ENCODE assay signal across 8 cellular contexts in the genomic region with DNA sequence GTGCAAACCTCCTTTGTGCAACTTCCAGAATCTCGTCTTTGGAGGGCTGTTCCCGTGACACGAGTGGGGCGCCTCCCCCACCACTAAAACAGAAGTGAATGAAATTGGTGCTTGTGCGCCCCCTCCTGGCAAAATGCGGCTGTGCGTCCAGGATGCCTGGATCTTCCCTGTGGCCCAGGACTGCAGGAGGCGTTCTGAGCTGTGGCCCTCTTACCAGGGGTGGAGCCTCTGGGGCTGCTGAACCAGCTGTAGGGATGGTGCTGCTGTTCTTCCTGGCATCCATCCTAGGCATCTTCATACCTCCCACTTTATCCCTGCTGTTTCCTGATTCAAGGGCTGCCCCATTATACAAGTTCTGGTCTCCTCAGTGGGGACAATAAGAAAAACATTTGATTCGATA. TPM values are rescaled to one million over a fixed set of nuclear protein-coding genes. Genes with fewer than 3 reads are reported as not detected.
A peak's percentile ranks its signal among the peaks of the same experiment; 100 is the strongest.
DNase-seq lines count a peak whose midpoint lies in the region; ATAC-seq and TF ChIP-seq lines count a peak whose summit lies in the region.

No MANE protein-coding gene starts in this region.

- no peak overlapping the region for H3K27ac Mint-ChIP-seq in T-helper 17 cell

- H3K79me2 ChIP-seq in DOHH2 (ENCODE audit: control insufficient read depth, low read length) (no peaks in the 10 kb centered on the region), MM.1S (ENCODE audit: low read length) (no peaks in the 10 kb centered on the region)

- TF ChIP-seq CTCF in DOHH2 (IDR thresholded peaks at IDR 0.05; ENCODE audit: low read depth, low read length, poor library complexity, severe bottlenecking), result peak; percentile 99
- TF ChIP-seq CTCF in MM.1S (IDR thresholded peaks at IDR 0.05; ENCODE audit: low read length), result peak; percentile 98
- peak; percentile 84 to 93 (median 86) for TF ChIP-seq CTCF in adrenal gland (IDR thresholded peaks at IDR 0.05)
- peak; percentile 84 to 96 (median 94) for TF ChIP-seq CTCF in heart right ventricle (IDR thresholded peaks at IDR 0.05)
- TF ChIP-seq CTCF in vagina (IDR thresholded peaks at IDR 0.05), result peak; percentile 89 to 96 (median 94)

- H3K4me1 ChIP-seq in DOHH2 (ENCODE audit: control insufficient read depth, low read length) (0 out of 2 replicates have a peak, but pooled peaks cover 2% of the 10 kb centered on the region), MM.1S (ENCODE audit: low read length) (no peaks in the 10 kb centered on the region), adrenal gland (replicated peaks in 1 of 2) (peaks cover 52 to 66% of the 10 kb centered on the region in 2 donors), heart right ventricle (peaks cover 62 to 93% (median 73%) of the 10 kb centered on the region in 9 donors), vagina (peaks cover 85% of the 10 kb centered on the region)

- ATAC-seq in T-helper 17 cell (peak; percentile 90), heart right ventricle (peak; percentile 29 to 59 (median 50)), HG02798 (IDR thresholded peaks at IDR 0.05; ENCODE audit: poor library complexity, unreplicated experiment) (no peak)

- no peak overlapping the region for H3K4me3 Mint-ChIP-seq in T-helper 17 cell

- H3K9me2 ChIP-seq in DOHH2 (replicated peaks; ENCODE audit: control insufficient read depth, low read length) (no peaks in the 10 kb centered on the region), MM.1S (replicated peaks; ENCODE audit: insufficient read depth, low read length) (no peaks in the 10 kb centered on the region)

- intact Hi-C loops in adrenal gland (cut with DNase I) (loop anchor here (5.0 to 10.0 kb wide), 2 partner anchors 90 to 193 kb away; no protein-coding TSS in a partner anchor), heart right ventricle (cut with DNase I) (loop anchor here in 9 of 10 donors (2.0 to 10.0 kb wide), 11 partner anchors 83 to 393 kb away; a partner anchor contains a TSS), vagina (cut with DNase I) (loop anchor here (5.0 kb wide), 2 partner anchors 60 to 110 kb away; a partner anchor contains a TSS)

- H3K9me3 ChIP-seq in DOHH2 (ENCODE audit: control insufficient read depth, insufficient read depth, low read length) (no peaks in the 10 kb centered on the region), MM.1S (replicated peaks; ENCODE audit: insufficient read depth, low read length) (no peaks in the 10 kb centered on the region), T-helper 17 cell (ENCODE audit: control insufficient read depth, low read length, poor library complexity, severe bottlenecking) (no peaks in the 10 kb centered on the region), adrenal gland (replicated peaks in 1 of 3) (no peaks in the 10 kb centered on the region), heart right ventricle (no peaks in the 10 kb centered on the region), vagina (no peaks in the 10 kb centered on the region)

- H4K20me1 ChIP-seq in DOHH2 (ENCODE audit: control insufficient read depth, insufficient read depth, low read depth, low read length) (no peaks in the 10 kb centered on the region), MM.1S (ENCODE audit: insufficient read depth, low read length) (no peaks in the 10 kb centered on the region)

- peaks cover 4% of the 10 kb centered on the region for H3K4me1 Mint-ChIP-seq in T-helper 17 cell

- H3K36me3 ChIP-seq in DOHH2 (ENCODE audit: control insufficient read depth, low read length) (no peaks in the 10 kb centered on the region), MM.1S (replicated peaks; ENCODE audit: insufficient read depth, low read length) (no peaks in the 10 kb centered on the region), adrenal gland (replicated peaks in 1 of 2) (peaks cover 0 to 41% of the 10 kb centered on the region in 2 donors), heart right ventricle (peaks cover 0 to 56% (median 12%) of the 10 kb centered on the region in 9 donors), vagina (peaks cover 0 to 19% of the 10 kb centered on the region in 2 donors)

- no peak overlapping the region for H3K9ac ChIP-seq in MM.1S (ENCODE audit: low read length)

- H3K4me3 ChIP-seq in DOHH2 (ENCODE audit: low read length) (no peak overlapping the region), MM.1S (ENCODE audit: low read length) (no peak overlapping the region), adrenal gland (no peak overlapping the region), heart right ventricle (no peak overlapping the region), vagina (no peak overlapping the region)

- 23 to 44% (median 26%) methylated on average over 6 to 9 of the region's 9 CpGs for WGBS in adrenal gland, 4 donors
- 24 to 34% methylated on average over 9 of the region's 9 CpGs for WGBS in heart right ventricle, 2 donors

- H3K27me3 ChIP-seq in DOHH2 (ENCODE audit: control insufficient read depth, low read length), result peaks cover 39% of the 10 kb centered on the region
- no peaks in the 10 kb centered on the region for H3K27me3 ChIP-seq in MM.1S (replicated peaks; ENCODE audit: insufficient read depth, low read length)
- no peaks in the 10 kb centered on the region for H3K27me3 ChIP-seq in adrenal gland
- H3K27me3 ChIP-seq in heart right ventricle, result no peaks in the 10 kb centered on the region
- no peaks in the 10 kb centered on the region for H3K27me3 ChIP-seq in vagina

- no peak overlapping the region for H2AFZ ChIP-seq in MM.1S (ENCODE audit: low read length)

- H3K27ac ChIP-seq in DOHH2 (ENCODE audit: low read depth, low read length) (no peak overlapping the region), MM.1S (ENCODE audit: low read length) (no peak overlapping the region), adrenal gland (peak overlapping the region; percentile 94 to 99 (median 95)), heart right ventricle (peak overlapping the region; percentile 92 to 98 (median 95)), vagina (peak overlapping the region; percentile 95)

- no peaks in the 10 kb centered on the region for H3K27me3 Mint-ChIP-seq in T-helper 17 cell

- H3F3A ChIP-seq in DOHH2 (ENCODE audit: control insufficient read depth, insufficient read depth) (no peaks in the 10 kb centered on the region), MM.1S (ENCODE audit: insufficient read depth, low read length) (no peaks in the 10 kb centered on the region)

- no peak overlapping the region for H3K4me2 ChIP-seq in DOHH2 (ENCODE audit: low read length)
- H3K4me2 ChIP-seq in MM.1S (ENCODE audit: low read depth, low read length), result no peak overlapping the region

- DNase-seq in MM.1S (peak; percentile 70), T-helper 17 cell (peak; percentile 65 to 84 (median 70)), adrenal gland (peak; percentile 78 to 96 (median 88)), heart right ventricle (peak; percentile 89 to 90), renal cortical epithelial cell (ENCODE audit: low read depth) (peak; percentile 70), vagina (ENCODE audit: extremely low spot score in 2 of 2) (no peak)

- peaks cover 3% of the 10 kb centered on the region for H3K36me3 Mint-ChIP-seq in T-helper 17 cell (ENCODE audit: low read depth)

- TF ChIP-seq POLR2A in adrenal gland (IDR thresholded peaks at IDR 0.05), result no peak
- TF ChIP-seq POLR2A in vagina (IDR thresholded peaks at IDR 0.05), result no peak

RNA-seq across cellular contexts. Expression of a gene that starts 18.5 kb away (rescaled TPM):
- total RNA-seq in T-helper 17 cell, result 10 to 100 TPM; 12.5 to 13.2 TPM
- total RNA-seq in adrenal gland, result 100 to 1,000 TPM in 1 of 8 donors, 10 to 100 TPM in 7; 44.9 to 115 (median 66.1) TPM
- polyA plus RNA-seq in adrenal gland, result 10 to 100 TPM; 12.4 to 47.4 (median 39.5) TPM
- 10 to 100 TPM in 5 of 10 donors, 1 to 10 TPM in 5; 6.8 to 16.0 (median 9.8) TPM for total RNA-seq in heart right ventricle
- 10 to 100 TPM; 17.0 to 18.3 TPM for polyA plus RNA-seq in heart right ventricle
- 24.8 and 42.2 TPM in 2 replicates for total RNA-seq in renal cortical epithelial cell
- total RNA-seq in vagina, result 24.6 TPM

RNA-seq across cellular contexts. Expression of a gene that starts 35.2 kb away (rescaled TPM):
- total RNA-seq in T-helper 17 cell, result 1 to 10 TPM in 1 of 2 donors, under 1 TPM in 1; 0.90 to 1.2 TPM
- 1 to 10 TPM in 7 of 8 donors, under 1 TPM in 1; 0.60 to 3.0 (median 2.1) TPM for total RNA-seq in adrenal gland
- polyA plus RNA-seq in adrenal gland, result 1 to 10 TPM in 2 of 3 donors, under 1 TPM in 1; 0.22 to 7.6 (median 3.6) TPM
- 1 to 10 TPM in 2 of 10 donors, under 1 TPM in 8; 0.50 to 2.3 (median 0.78) TPM for total RNA-seq in heart right ventricle
- 1 to 10 TPM; 2.2 to 2.6 TPM for polyA plus RNA-seq in heart right ventricle
- 0.30 and 0.69 TPM in 2 replicates for total RNA-seq in renal cortical epithelial cell
- total RNA-seq in vagina, result 2.0 TPM

RNA-seq across cellular contexts. Expression of a gene that starts 44.4 kb away (rescaled TPM):
- total RNA-seq in T-helper 17 cell (10 to 100 TPM; 39.1 to 49.4 TPM), adrenal gland (100 to 1,000 TPM in 4 of 8 donors, 10 to 100 TPM in 4; 55.9 to 148 (median 91.8) TPM), heart right ventricle (10 to 100 TPM; 29.7 to 56.9 (median 32.9) TPM), renal cortical epithelial cell (8.2 and 32.2 TPM in 2 replicates), vagina (24.8 TPM)
- polyA plus RNA-seq in adrenal gland (100 to 1,000 TPM in 2 of 3 donors, 10 to 100 TPM in 1; 65.5 to 192 (median 130) TPM), heart right ventricle (10 to 100 TPM; 46.8 to 50.8 TPM)

RNA-seq across cellular contexts. Expression of a gene that starts 49.4 kb away (rescaled TPM):
- total RNA-seq in T-helper 17 cell, result 10 to 100 TPM; 33.1 to 36.1 TPM
- total RNA-seq in adrenal gland, result 10 to 100 TPM; 34.2 to 58.8 (median 47.1) TPM
- 10 to 100 TPM; 46.0 to 95.0 (median 52.6) TPM for polyA plus RNA-seq in adrenal gland
- 10 to 100 TPM; 45.7 to 87.2 (median 56.4) TPM for total RNA-seq in heart right ventricle
- 10 to 100 TPM; 55.8 to 61.2 TPM for polyA plus RNA-seq in heart right ventricle
- total RNA-seq in renal cortical epithelial cell, result 21.9 and 23.8 TPM in 2 replicates
- total RNA-seq in vagina, result 33.9 TPM

RNA-seq across cellular contexts. Expression of a gene that starts 58.8 kb away (rescaled TPM):
- 10 to 100 TPM; 15.4 to 18.5 TPM for total RNA-seq in T-helper 17 cell
- 100 to 1,000 TPM in 3 of 8 donors, 10 to 100 TPM in 5; 42.9 to 126 (median 97.0) TPM for total RNA-seq in adrenal gland
- polyA plus RNA-seq in adrenal gland, result 100 to 1,000 TPM in 1 of 3 donors, 10 to 100 TPM in 2; 61.6 to 126 (median 81.6) TPM
- total RNA-seq in heart right ventricle, result 10 to 100 TPM; 28.1 to 48.5 (median 32.6) TPM
- 10 to 100 TPM; 35.2 to 35.6 TPM for polyA plus RNA-seq in heart right ventricle
- 43.6 and 137 TPM in 2 replicates for total RNA-seq in renal cortical epithelial cell
- 72.4 TPM for total RNA-seq in vagina

Comparison
In these comparisons a context has a peak if more than half of its experiments do, and no peak if none do; other contexts are left out.
1. H3K27ac ChIP-seq: peak in adrenal gland (5 of 5), heart right ventricle (10 of 10) and vagina (single experiment); none in DOHH2 (single experiment) and MM.1S (single experiment).
2. DNase-seq: peak in MM.1S (single experiment), T-helper 17 cell (3 of 3), adrenal gland (7 of 7), heart right ventricle (2 of 2) and renal cortical epithelial cell (single experiment); none in vagina (0 of 2).
3. Peak in every context shown above with its lines, with median percentiles within 50 percentile points of each other: CTCF ChIP-seq.